In the genomic region with DNA sequence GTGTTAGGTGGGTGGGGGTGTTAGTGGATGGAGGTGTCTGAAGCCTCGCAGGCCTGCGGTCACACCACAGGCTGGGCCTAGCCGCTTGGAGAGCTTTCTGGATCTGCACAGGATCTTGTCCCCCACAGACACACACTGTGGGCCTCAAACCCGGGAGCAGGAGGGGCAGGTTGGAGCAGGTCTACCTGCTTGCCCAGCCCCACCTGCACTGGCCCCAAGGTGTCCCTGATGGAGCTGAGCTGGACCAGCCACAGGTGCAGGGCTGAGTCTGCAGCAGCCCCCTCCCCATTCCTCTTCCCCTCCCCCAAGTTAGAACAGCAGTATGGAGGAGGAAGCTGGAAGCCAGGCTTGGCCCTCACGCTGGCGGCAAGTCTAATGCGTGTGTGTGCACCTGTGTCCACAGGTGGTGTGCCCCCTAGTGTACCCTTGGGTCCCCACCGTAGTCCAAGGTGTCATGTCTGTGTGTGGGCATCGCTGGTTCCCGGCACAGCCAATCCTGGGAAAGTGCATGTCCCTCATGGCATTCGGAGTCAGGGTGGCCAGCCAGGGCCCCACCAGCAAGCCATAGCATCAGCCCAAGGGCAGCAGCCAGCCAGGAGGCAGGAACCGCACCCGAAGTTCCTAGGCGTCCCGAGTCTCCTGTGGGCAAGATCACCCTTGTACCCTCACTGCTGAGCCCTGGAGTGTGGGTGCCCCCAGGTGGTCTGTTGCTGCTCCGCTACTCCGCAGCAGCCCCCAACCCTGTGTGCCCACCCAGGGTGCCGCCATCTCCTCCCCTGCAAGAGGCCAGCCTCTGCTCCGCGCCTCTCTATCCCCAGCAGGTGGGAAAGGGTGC, we compare ENCODE assay signal across 2 cellular contexts.
TF ChIP-seq lines count a peak whose summit lies in the region.

No MANE protein-coding gene starts in this region.

TF ChIP-seq in WTC11, 78 proteins besides CTCF, POLR2A, EP300 and RAD21:
- no peak for TF ChIP-seq HMGXB4 (CRISPR knock-in tag; IDR thresholded peaks at IDR 0.05)
- TF ChIP-seq E2F4 (CRISPR knock-in tag; IDR thresholded peaks at IDR 0.05; ENCODE audit: borderline replicate concordance, low read depth): no peak
- TF ChIP-seq ZNF317 (CRISPR knock-in tag; IDR thresholded peaks at IDR 0.05; ENCODE audit: borderline replicate concordance, low read depth): no peak
- TF ChIP-seq MYBL2 (CRISPR knock-in tag; IDR thresholded peaks at IDR 0.05): no peak
- no peak for TF ChIP-seq RELA (CRISPR knock-in tag; IDR thresholded peaks at IDR 0.05; ENCODE audit: borderline replicate concordance)
- TF ChIP-seq ZNF416 (CRISPR knock-in tag; IDR thresholded peaks at IDR 0.05): no peak
- TF ChIP-seq JUN (CRISPR knock-in tag; IDR thresholded peaks at IDR 0.05): no peak
- no peak for TF ChIP-seq ERG (CRISPR knock-in tag; IDR thresholded peaks at IDR 0.05)
- no peak for TF ChIP-seq SOX15 (CRISPR knock-in tag; IDR thresholded peaks at IDR 0.05)
- TF ChIP-seq, protein P1, sequence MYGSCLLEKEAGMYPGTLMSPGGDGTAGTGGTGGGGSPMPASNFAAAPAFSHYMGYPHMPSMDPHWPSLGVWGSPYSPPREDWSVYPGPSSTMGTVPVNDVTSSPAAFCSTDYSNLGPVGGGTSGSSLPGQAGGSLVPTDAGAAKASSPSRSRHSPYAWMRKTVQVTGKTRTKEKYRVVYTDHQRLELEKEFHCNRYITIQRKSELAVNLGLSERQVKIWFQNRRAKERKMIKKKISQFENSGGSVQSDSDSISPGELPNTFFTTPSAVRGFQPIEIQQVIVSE (CRISPR knock-in tag; IDR thresholded peaks at IDR 0.05; ENCODE audit: borderline replicate concordance): no peak
- no peak for TF ChIP-seq ZNF219 (CRISPR knock-in tag; IDR thresholded peaks at IDR 0.05; ENCODE audit: borderline replicate concordance)
- TF ChIP-seq PRRX2 (CRISPR knock-in tag; IDR thresholded peaks at IDR 0.05): no peak
- TF ChIP-seq, protein P2, sequence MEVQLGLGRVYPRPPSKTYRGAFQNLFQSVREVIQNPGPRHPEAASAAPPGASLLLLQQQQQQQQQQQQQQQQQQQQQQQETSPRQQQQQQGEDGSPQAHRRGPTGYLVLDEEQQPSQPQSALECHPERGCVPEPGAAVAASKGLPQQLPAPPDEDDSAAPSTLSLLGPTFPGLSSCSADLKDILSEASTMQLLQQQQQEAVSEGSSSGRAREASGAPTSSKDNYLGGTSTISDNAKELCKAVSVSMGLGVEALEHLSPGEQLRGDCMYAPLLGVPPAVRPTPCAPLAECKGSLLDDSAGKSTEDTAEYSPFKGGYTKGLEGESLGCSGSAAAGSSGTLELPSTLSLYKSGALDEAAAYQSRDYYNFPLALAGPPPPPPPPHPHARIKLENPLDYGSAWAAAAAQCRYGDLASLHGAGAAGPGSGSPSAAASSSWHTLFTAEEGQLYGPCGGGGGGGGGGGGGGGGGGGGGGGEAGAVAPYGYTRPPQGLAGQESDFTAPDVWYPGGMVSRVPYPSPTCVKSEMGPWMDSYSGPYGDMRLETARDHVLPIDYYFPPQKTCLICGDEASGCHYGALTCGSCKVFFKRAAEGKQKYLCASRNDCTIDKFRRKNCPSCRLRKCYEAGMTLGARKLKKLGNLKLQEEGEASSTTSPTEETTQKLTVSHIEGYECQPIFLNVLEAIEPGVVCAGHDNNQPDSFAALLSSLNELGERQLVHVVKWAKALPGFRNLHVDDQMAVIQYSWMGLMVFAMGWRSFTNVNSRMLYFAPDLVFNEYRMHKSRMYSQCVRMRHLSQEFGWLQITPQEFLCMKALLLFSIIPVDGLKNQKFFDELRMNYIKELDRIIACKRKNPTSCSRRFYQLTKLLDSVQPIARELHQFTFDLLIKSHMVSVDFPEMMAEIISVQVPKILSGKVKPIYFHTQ (CRISPR knock-in tag; IDR thresholded peaks at IDR 0.05): no peak
- no peak for TF ChIP-seq ESRRA (CRISPR knock-in tag; IDR thresholded peaks at IDR 0.05; ENCODE audit: borderline replicate concordance)
- TF ChIP-seq GTF2I (CRISPR knock-in tag; conservative IDR thresholded peaks at IDR 0.05): no peak
- no peak for TF ChIP-seq NR3C1 (CRISPR knock-in tag; conservative IDR thresholded peaks at IDR 0.05; ENCODE audit: low read depth)
- TF ChIP-seq ZNF423 (CRISPR knock-in tag; IDR thresholded peaks at IDR 0.05): no peak
- TF ChIP-seq RORB (CRISPR knock-in tag; IDR thresholded peaks at IDR 0.05): no peak

TF ChIP-seq in HepG2, 621 proteins besides CTCF, POLR2A, EP300 and RAD21:
- TF ChIP-seq HNRNPL (IDR thresholded peaks at IDR 0.05; ENCODE audit: low read depth, low read length) (0 out of 2 replicates have a peak, but pooled peaks have one; percentile 62), SETDB1 (CRISPR knock-in tag; IDR thresholded peaks at IDR 0.05; ENCODE audit: borderline replicate concordance) (no peak), RBFOX2 (IDR thresholded peaks at IDR 0.05; ENCODE audit: low read depth, low read length) (peak; percentile 53), MYC (CRISPR knock-in tag; IDR thresholded peaks at IDR 0.05; ENCODE audit: borderline replicate concordance) (0 out of 2 replicates have a peak, but pooled peaks have one; percentile 21), FOXA1 (IDR thresholded peaks at IDR 0.05) (no peak), FOXA1 (CRISPR knock-in tag; IDR thresholded peaks at IDR 0.05) (peak; percentile 36; the same call in 1 of the 2 replicates), RXRA (CRISPR knock-in tag; IDR thresholded peaks at IDR 0.05) (0 out of 2 replicates have a peak, but pooled peaks have one; percentile 12), AGO2 (optimal IDR thresholded peaks at IDR 0.05; ENCODE audit: low read depth, low read length) (peak; percentile 75), THAP9 (CRISPR knock-in tag; IDR thresholded peaks at IDR 0.05; ENCODE audit: borderline replicate concordance) (0 out of 2 replicates have a peak, but pooled peaks have one; percentile 37), PRDM15 (CRISPR knock-in tag; IDR thresholded peaks at IDR 0.05) (no peak), ZBTB33 (CRISPR knock-in tag; IDR thresholded peaks at IDR 0.05) (peak; percentile 82), ZNF337 (CRISPR knock-in tag; IDR thresholded peaks at IDR 0.05; ENCODE audit: borderline replicate concordance, low read depth) (no peak), TOPORS (CRISPR knock-in tag; IDR thresholded peaks at IDR 0.05) (no peak)
- TF ChIP-seq, protein P3, sequence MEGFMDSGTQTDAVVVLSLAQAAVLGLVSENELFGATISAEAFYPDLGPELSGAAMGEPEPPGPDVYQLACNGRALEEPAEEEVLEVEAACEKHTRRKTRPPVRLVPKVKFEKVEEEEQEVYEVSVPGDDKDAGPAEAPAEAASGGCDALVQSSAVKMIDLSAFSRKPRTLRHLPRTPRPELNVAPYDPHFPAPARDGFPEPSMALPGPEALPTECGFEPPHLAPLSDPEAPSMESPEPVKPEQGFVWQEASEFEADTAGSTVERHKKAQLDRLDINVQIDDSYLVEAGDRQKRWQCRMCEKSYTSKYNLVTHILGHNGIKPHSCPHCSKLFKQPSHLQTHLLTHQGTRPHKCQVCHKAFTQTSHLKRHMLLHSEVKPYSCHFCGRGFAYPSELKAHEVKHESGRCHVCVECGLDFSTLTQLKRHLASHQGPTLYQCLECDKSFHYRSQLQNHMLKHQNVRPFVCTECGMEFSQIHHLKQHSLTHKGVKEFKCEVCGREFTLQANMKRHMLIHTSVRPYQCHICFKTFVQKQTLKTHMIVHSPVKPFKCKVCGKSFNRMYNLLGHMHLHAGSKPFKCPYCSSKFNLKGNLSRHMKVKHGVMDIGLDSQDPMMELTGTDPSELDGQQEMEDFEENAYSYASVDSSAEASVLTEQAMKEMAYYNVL (CRISPR knock-in tag; IDR thresholded peaks at IDR 0.05; ENCODE audit: borderline replicate concordance): no peak
